9 cellular contexts compared by ENCODE assay signal in the genomic region with DNA sequence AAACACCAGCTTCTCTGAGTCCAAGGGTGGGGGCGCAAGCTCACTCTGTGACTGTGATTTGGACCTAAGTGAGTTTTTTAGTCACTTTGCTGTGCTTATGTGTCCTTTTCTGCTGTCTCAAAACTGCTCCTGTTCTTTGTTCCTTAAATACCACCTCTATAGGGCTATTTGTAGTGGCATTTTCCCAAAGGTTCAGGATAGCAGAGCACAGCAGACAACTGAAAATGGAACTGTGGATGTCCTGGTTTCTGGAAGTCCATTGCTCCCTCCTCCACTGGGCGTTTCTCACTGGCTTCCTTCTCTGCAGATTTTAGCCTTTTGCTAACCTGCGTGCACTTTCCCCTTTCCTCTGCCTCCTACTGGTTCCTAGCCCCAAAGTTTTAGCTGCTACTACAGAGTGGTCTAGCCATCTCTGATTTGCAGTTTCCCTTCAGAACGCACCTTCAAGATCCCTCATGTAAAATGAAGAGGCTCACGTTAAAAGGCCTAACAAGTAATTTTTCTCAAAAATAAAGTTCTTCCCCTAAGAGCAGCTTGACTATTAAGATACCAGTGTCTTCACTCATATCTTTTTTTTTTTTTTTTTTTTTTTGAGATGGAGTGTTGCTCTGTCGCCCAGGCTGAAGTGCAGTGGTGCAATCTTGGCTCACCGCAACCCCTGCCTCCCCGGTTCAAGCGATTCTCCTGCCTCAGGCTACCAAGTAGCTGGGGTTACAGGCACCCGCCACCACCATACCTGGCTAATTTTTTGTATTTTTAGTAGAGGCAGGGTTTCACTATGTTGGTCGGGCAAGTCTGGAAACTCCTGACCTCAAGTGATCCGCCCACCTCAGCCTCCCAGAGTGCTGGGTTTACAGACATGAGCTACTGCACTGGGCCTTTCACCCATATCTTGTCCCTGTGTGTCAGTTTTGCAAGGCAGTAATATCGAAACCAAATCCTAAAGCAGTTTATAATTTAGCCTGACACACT. TPM values are rescaled to one million over a fixed set of nuclear protein-coding genes. Genes with fewer than 3 reads are reported as not detected.
A peak's percentile ranks its signal among the peaks of the same experiment; 100 is the strongest.
DNase-seq lines count a peak whose midpoint lies in the region; ATAC-seq, FAIRE-seq and TF ChIP-seq lines count a peak whose summit lies in the region.
"Had no signal": no experiment of that assay in that cellular context is flagged by ENCODE, and none has a peak within 500 bp of the region (broad histone marks: within the 10 kb centered on the region; RNA-seq: fewer than 3 reads in every experiment).

No MANE protein-coding gene starts in this region.

- no peak overlapping the region for H3K27ac Mint-ChIP-seq in osteocyte (ENCODE audit: unreplicated experiment)

- peaks cover 0 to 24% (median 0%) of the 10 kb centered on the region in 4 donors for H3K4me1 ChIP-seq in Peyer's patch
- peaks cover 0 to 38% (median 3%) of the 10 kb centered on the region in 3 donors for H3K4me1 ChIP-seq in esophagus squamous epithelium
- H3K4me1 ChIP-seq in breast epithelium: no peaks in the 10 kb centered on the region

- no peak overlapping the region for H3K4me3 Mint-ChIP-seq in osteocyte (ENCODE audit: unreplicated experiment)

- WGBS in esophagus squamous epithelium, 2 donors: 80 to 86% methylated on average over 11 to 13 of the region's 13 CpGs

- no peaks in the 10 kb centered on the region for H3K4me1 Mint-ChIP-seq in osteocyte (ENCODE audit: unreplicated experiment)

- DNase-seq in RCC 7860 (ENCODE audit: low spot score) (peak; percentile 32), osteocyte (ENCODE audit: extremely low spot score, unreplicated experiment) (peak; percentile 56), posterior cingulate gyrus (no peak), Peyer's patch (no peak), esophagus squamous epithelium (lab: John Stamatoyannopoulos, UW) (no peak), breast epithelium (ENCODE audit: low spot score in 2 of 2) (no peak)

- TF ChIP-seq CTCF in osteocyte (IDR thresholded peaks at IDR 0.05) (no peak), Peyer's patch (IDR thresholded peaks at IDR 0.05) (no peak), esophagus squamous epithelium (IDR thresholded peaks at IDR 0.05) (no peak), breast epithelium (IDR thresholded peaks at IDR 0.05) (no peak)

- intact Hi-C loops in posterior cingulate gyrus (cut with DNase I): no loop called here
- intact Hi-C loops in esophagus squamous epithelium (cut with DNase I): no loop called here
- intact Hi-C loops in breast epithelium (cut with DNase I; ENCODE audit: low total_unique reads): no loop called here

- H3K27ac ChIP-seq in Peyer's patch (peak overlapping the region in 1 of 4 donors; percentile 47), esophagus squamous epithelium (no peak overlapping the region), breast epithelium (no peak overlapping the region)

- peak; percentile 92 for ATAC-seq in GM18873 (IDR thresholded peaks at IDR 0.05; ENCODE audit: low FRiP score, unreplicated experiment)
- peak; percentile 81 for ATAC-seq in HG02571 (IDR thresholded peaks at IDR 0.05; ENCODE audit: unreplicated experiment)

- H3K9me3 ChIP-seq in Peyer's patch (no peaks in the 10 kb centered on the region), esophagus squamous epithelium (no peaks in the 10 kb centered on the region), breast epithelium (no peaks in the 10 kb centered on the region)

- H3K27me3 Mint-ChIP-seq in osteocyte (ENCODE audit: unreplicated experiment): peaks cover 2% of the 10 kb centered on the region

- H3K27me3 ChIP-seq in Peyer's patch (no peaks in the 10 kb centered on the region), esophagus squamous epithelium (no peaks in the 10 kb centered on the region), breast epithelium (no peaks in the 10 kb centered on the region)

- H3K4me3 ChIP-seq in Peyer's patch (no peak overlapping the region), esophagus squamous epithelium (no peak overlapping the region), breast epithelium (no peak overlapping the region)

- H3K9me3 Mint-ChIP-seq in osteocyte (ENCODE audit: unreplicated experiment): no peaks in the 10 kb centered on the region

- H3K36me3 Mint-ChIP-seq in osteocyte (ENCODE audit: unreplicated experiment): peaks cover 6% of the 10 kb centered on the region

- TF ChIP-seq POLR2A in Peyer's patch (IDR thresholded peaks at IDR 0.05) (no peak), esophagus squamous epithelium (IDR thresholded peaks at IDR 0.05) (no peak), breast epithelium (IDR thresholded peaks at IDR 0.05) (no peak)

- FAIRE-seq in RCC 7860 (lab: Jason Lieb, UNC): no peak
- FAIRE-seq: keratinocyte had no signal

- H3K36me3 ChIP-seq in Peyer's patch (peaks cover 0 to 2% (median 0%) of the 10 kb centered on the region in 3 donors), esophagus squamous epithelium (peaks cover 0 to 44% (median 0%) of the 10 kb centered on the region in 3 donors), breast epithelium (no peaks in the 10 kb centered on the region)

RNA-seq across cellular contexts. Expression of a gene that starts 25.8 kb away (rescaled TPM):
- total RNA-seq in osteocyte (19.0 and 21.2 TPM in 2 replicates), Peyer's patch (10 to 100 TPM in 3 of 4 donors, 1 to 10 TPM in 1; 2.8 to 38.8 (median 11.5) TPM), esophagus squamous epithelium (10 to 100 TPM; 34.2 to 83.2 (median 60.4) TPM), breast epithelium (10 to 100 TPM; 56.9 to 80.6 (median 62.9) TPM)

RNA-seq across cellular contexts. Expression of a gene that starts 55.0 kb away (rescaled TPM):
- total RNA-seq in osteocyte (45.9 and 47.8 TPM in 2 replicates), Peyer's patch (10 to 100 TPM; 34.0 to 84.2 (median 54.4) TPM), esophagus squamous epithelium (10 to 100 TPM; 20.5 to 59.1 (median 42.3) TPM), breast epithelium (10 to 100 TPM; 39.0 to 94.3 (median 91.4) TPM)

Comparison
In these comparisons a context has a peak if more than half of its experiments do, and no peak if none do; other contexts are left out.
1. DNase-seq: peak in RCC 7860 (single experiment) and osteocyte (single experiment); none in posterior cingulate gyrus (0 of 10), Peyer's patch (0 of 3), esophagus squamous epithelium (single experiment) and breast epithelium (0 of 2).